12 cellular contexts compared by ENCODE assay signal in the genomic region with DNA sequence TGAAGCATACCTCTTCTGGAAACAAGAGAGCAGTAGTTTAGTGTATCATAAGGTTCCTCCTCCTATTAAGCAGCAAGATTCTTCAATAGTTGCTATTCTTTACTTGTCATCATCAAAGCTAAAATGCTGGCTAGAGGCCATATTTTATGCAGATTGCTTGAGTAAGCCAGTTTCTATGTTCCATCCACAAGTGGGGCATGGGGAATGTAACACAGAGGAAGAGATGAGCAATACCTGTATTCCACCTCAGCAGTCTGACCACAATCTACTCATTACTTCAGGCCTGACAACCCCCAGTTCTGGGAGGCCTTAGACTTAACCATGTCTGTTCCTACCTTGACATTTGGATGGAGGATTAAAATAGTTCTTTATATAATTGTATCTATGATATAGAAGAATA.
DNase-seq lines count a peak whose midpoint lies in the region; ATAC-seq and TF ChIP-seq lines count a peak whose summit lies in the region.
"Had no signal": no experiment of that assay in that cellular context is flagged by ENCODE, and none has a peak within 500 bp of the region (broad histone marks: within the 10 kb centered on the region; RNA-seq: fewer than 3 reads in every experiment).

No MANE protein-coding gene starts in this region.

- POLR2A ChIA-PET in SK-N-SH (lab: Yijun Ruan, JAX), result no interaction called here

- no peak for TF ChIP-seq POLR2A in right lobe of liver (IDR thresholded peaks at IDR 0.05)

- H3K4me3 ChIP-seq in right lobe of liver (no peak overlapping the region), SK-N-SH (ENCODE audit: low read depth in 2 of 2, low read length in 1 of 2) (no peak overlapping the region)

- no peak for TF ChIP-seq RAD21 in SK-N-SH (IDR thresholded peaks at IDR 0.05; ENCODE audit: low read length)

- H3K27me3 ChIP-seq in right lobe of liver (no peaks in the 10 kb centered on the region), SK-N-SH (ENCODE audit: insufficient read depth) (no peaks in the 10 kb centered on the region)

- TF ChIP-seq CTCF in right lobe of liver (IDR thresholded peaks at IDR 0.05), result no peak
- TF ChIP-seq CTCF in SK-N-SH (IDR thresholded peaks at IDR 0.05), result no peak

- H3K4me1 ChIP-seq in right lobe of liver (no peaks in the 10 kb centered on the region), SK-N-SH (ENCODE audit: control insufficient read depth in 1 of 2, insufficient read depth in 2 of 2, low read depth in 1 of 2, low read length in 1 of 2) (no peaks in the 10 kb centered on the region; a peak in 1 of 4 replicates)

- no peak overlapping the region for H2AFZ ChIP-seq in SK-N-SH (ENCODE audit: low read depth)

- TF ChIP-seq EP300 in SK-N-SH (IDR thresholded peaks at IDR 0.05; ENCODE audit: borderline replicate concordance in 1 of 2, low read depth in 1 of 2, low read length in 1 of 2), result no peak

- H3K4me2 ChIP-seq in SK-N-SH, result no peak overlapping the region

- H3K36me3 ChIP-seq in right lobe of liver (no peaks in the 10 kb centered on the region), SK-N-SH (replicated peaks in 1 of 2; ENCODE audit: control insufficient read depth in 1 of 2, insufficient read depth in 2 of 2, low read length in 1 of 2) (no peaks in the 10 kb centered on the region)

- no peaks in the 10 kb centered on the region for H4K20me1 ChIP-seq in SK-N-SH (ENCODE audit: insufficient read depth)

- H3F3A ChIP-seq in SK-N-SH (replicated peaks; ENCODE audit: insufficient read depth), result no peaks in the 10 kb centered on the region

- intact Hi-C loops in right lobe of liver (cut with DNase I), result no loop called here

- CTCF ChIA-PET in SK-N-SH (lab: Yijun Ruan, JAX), result no interaction called here

- peak; percentile 37 for DNase-seq in stimulated activated CD4-positive, alpha-beta T cell treated with anti-CD3 and anti-CD28 coated beads, Interleukin-15, amount 100 ng/mL, for 24 hours
- no peak for DNase-seq in stimulated activated CD4-positive, alpha-beta T cell treated with anti-CD3 and anti-CD28 coated beads, Interleukin-12 subunit alpha, Interleukin-12 subunit beta, amount 100 ng/mL, for 4 hours
- DNase-seq in NCI-H69 (lab: John Stamatoyannopoulos, UW) (peak; percentile 27), epithelial cell of prostate (ENCODE audit: low read depth, low spot score) (peak; percentile 90), right lobe of liver (no peak), SK-N-SH (no peak)
- peak; percentile 10 for DNase-seq in stimulated activated naive CD8-positive, alpha-beta T cell treated with anti-CD3 and anti-CD28 coated beads, Interleukin-15, Interleukin-2, amounts not matched to agents 100 U/mL and 50 U/mL, for 24 hours
- DNase-seq: activated CD8-positive, alpha-beta memory T cell treated with anti-CD3 and anti-CD28 coated beads for 24 hours; anterior cingulate cortex; DMS79; left cardiac atrium had no signal

- H3K27ac ChIP-seq in epithelial cell of prostate, result no peak overlapping the region
- H3K27ac ChIP-seq in right lobe of liver, result no peak overlapping the region
- no peak overlapping the region for H3K27ac ChIP-seq in SK-N-SH (ENCODE audit: low read depth in 2 of 2, low read length in 1 of 2)

- H3K79me2 ChIP-seq in SK-N-SH (ENCODE audit: insufficient read depth), result no peaks in the 10 kb centered on the region

- no peak overlapping the region for H3K9ac ChIP-seq in SK-N-SH

- H3K9me2 ChIP-seq in SK-N-SH, result no peaks in the 10 kb centered on the region

- H3K9me3 ChIP-seq in right lobe of liver (no peaks in the 10 kb centered on the region), SK-N-SH (no peaks in the 10 kb centered on the region)

- ATAC-seq in stimulated activated naive CD8-positive, alpha-beta T cell treated with anti-CD3 and anti-CD28 coated beads, Interleukin-15, Interleukin-2, amounts not matched to agents 100 U/mL and 50 U/mL, for 24 hours, result peak; percentile 99
- ATAC-seq in right lobe of liver (no peak), GM18867 (IDR thresholded peaks at IDR 0.05; ENCODE audit: unreplicated experiment) (no peak)
- ATAC-seq: left cardiac atrium had no signal

TF ChIP-seq in SK-N-SH, 30 proteins besides CTCF, POLR2A, EP300 and RAD21:
- no peak for TF ChIP-seq NRF1 (IDR thresholded peaks at IDR 0.05; ENCODE audit: low read depth, low read length)
- TF ChIP-seq YY1 (IDR thresholded peaks at IDR 0.05; ENCODE audit: low read depth), result no peak
- TF ChIP-seq TAF1 (IDR thresholded peaks at IDR 0.05; ENCODE audit: borderline replicate concordance, low read depth, low read length), result no peak
- no peak for TF ChIP-seq CHD2 (IDR thresholded peaks at IDR 0.05; ENCODE audit: low read length, partially characterized antibody)
- TF ChIP-seq MEF2A (IDR thresholded peaks at IDR 0.05; ENCODE audit: borderline replicate concordance, low read depth), result no peak
- TF ChIP-seq FOXJ3 (CRISPR knock-in tag; IDR thresholded peaks at IDR 0.05), result no peak
- TF ChIP-seq, protein P1, sequence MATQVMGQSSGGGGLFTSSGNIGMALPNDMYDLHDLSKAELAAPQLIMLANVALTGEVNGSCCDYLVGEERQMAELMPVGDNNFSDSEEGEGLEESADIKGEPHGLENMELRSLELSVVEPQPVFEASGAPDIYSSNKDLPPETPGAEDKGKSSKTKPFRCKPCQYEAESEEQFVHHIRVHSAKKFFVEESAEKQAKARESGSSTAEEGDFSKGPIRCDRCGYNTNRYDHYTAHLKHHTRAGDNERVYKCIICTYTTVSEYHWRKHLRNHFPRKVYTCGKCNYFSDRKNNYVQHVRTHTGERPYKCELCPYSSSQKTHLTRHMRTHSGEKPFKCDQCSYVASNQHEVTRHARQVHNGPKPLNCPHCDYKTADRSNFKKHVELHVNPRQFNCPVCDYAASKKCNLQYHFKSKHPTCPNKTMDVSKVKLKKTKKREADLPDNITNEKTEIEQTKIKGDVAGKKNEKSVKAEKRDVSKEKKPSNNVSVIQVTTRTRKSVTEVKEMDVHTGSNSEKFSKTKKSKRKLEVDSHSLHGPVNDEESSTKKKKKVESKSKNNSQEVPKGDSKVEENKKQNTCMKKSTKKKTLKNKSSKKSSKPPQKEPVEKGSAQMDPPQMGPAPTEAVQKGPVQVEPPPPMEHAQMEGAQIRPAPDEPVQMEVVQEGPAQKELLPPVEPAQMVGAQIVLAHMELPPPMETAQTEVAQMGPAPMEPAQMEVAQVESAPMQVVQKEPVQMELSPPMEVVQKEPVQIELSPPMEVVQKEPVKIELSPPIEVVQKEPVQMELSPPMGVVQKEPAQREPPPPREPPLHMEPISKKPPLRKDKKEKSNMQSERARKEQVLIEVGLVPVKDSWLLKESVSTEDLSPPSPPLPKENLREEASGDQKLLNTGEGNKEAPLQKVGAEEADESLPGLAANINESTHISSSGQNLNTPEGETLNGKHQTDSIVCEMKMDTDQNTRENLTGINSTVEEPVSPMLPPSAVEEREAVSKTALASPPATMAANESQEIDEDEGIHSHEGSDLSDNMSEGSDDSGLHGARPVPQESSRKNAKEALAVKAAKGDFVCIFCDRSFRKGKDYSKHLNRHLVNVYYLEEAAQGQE (IDR thresholded peaks at IDR 0.05; ENCODE audit: low read depth, low read length), result no peak
- TF ChIP-seq JUND (IDR thresholded peaks at IDR 0.05), result no peak
- TF ChIP-seq EZH2phosphoT487 (IDR thresholded peaks at IDR 0.05; ENCODE audit: borderline replicate concordance, low read depth), result no peak
- TF ChIP-seq, protein P2, sequence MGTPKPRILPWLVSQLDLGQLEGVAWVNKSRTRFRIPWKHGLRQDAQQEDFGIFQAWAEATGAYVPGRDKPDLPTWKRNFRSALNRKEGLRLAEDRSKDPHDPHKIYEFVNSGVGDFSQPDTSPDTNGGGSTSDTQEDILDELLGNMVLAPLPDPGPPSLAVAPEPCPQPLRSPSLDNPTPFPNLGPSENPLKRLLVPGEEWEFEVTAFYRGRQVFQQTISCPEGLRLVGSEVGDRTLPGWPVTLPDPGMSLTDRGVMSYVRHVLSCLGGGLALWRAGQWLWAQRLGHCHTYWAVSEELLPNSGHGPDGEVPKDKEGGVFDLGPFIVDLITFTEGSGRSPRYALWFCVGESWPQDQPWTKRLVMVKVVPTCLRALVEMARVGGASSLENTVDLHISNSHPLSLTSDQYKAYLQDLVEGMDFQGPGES (IDR thresholded peaks at IDR 0.05; ENCODE audit: low read depth, low read length), result no peak
- no peak for TF ChIP-seq POLR2AphosphoS5 (IDR thresholded peaks at IDR 0.05; ENCODE audit: low read depth, low read length)
- no peak for TF ChIP-seq MXI1 (IDR thresholded peaks at IDR 0.05; ENCODE audit: low read depth, low read length)
- TF ChIP-seq, protein P3, sequence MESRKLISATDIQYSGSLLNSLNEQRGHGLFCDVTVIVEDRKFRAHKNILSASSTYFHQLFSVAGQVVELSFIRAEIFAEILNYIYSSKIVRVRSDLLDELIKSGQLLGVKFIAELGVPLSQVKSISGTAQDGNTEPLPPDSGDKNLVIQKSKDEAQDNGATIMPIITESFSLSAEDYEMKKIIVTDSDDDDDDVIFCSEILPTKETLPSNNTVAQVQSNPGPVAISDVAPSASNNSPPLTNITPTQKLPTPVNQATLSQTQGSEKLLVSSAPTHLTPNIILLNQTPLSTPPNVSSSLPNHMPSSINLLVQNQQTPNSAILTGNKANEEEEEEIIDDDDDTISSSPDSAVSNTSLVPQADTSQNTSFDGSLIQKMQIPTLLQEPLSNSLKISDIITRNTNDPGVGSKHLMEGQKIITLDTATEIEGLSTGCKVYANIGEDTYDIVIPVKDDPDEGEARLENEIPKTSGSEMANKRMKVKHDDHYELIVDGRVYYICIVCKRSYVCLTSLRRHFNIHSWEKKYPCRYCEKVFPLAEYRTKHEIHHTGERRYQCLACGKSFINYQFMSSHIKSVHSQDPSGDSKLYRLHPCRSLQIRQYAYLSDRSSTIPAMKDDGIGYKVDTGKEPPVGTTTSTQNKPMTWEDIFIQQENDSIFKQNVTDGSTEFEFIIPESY (IDR thresholded peaks at IDR 0.05; ENCODE audit: borderline replicate concordance, low read depth), result no peak
- no peak for TF ChIP-seq RFX5 (IDR thresholded peaks at IDR 0.05; ENCODE audit: low read length)

Comparison
In these comparisons a context has a peak if more than half of its experiments do, and no peak if none do; other contexts are left out.
1. DNase-seq: peak in stimulated activated CD4-positive, alpha-beta T cell treated with anti-CD3 and anti-CD28 coated beads, Interleukin-15, amount 100 ng/mL, for 24 hours (single experiment), NCI-H69 (single experiment), epithelial cell of prostate (single experiment) and stimulated activated naive CD8-positive, alpha-beta T cell treated with anti-CD3 and anti-CD28 coated beads, Interleukin-15, Interleukin-2, amounts not matched to agents 100 U/mL and 50 U/mL, for 24 hours (single experiment); none in stimulated activated CD4-positive, alpha-beta T cell treated with anti-CD3 and anti-CD28 coated beads, Interleukin-12 subunit alpha, Interleukin-12 subunit beta, amount 100 ng/mL, for 4 hours (single experiment), right lobe of liver (0 of 3) and SK-N-SH (single experiment).